ENCODE assay signal across 15 cellular contexts in the genomic region with DNA sequence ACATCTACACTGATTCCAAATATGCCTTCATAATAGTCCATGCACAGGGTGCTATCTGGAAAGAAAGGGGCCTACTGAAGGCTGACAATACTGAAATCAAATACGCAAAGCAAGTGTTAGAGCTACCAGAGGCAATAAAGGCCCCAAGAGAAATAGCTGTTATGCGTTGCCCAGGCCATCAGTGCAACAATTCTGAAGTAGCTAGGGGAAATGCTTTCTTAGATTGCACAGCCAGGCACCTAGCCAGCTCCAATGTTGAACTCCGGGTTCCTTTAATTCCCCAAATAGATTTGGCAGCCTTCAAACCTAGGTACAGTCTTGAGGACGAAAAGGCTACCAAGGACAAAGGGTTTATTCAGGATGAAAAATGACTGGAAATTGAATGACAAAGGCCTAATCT.
"Had no signal": no experiment of that assay in that cellular context is flagged by ENCODE, and none has a peak within 500 bp of the region (broad histone marks: within the 10 kb centered on the region; RNA-seq: fewer than 3 reads in every experiment).

No MANE protein-coding gene starts in this region.

- H3K4me3 Mint-ChIP-seq: activated CD8-positive, alpha-beta T cell treated with anti-CD3 and anti-CD28 coated beads, Interleukin-2, amount 10 ng/mL, durations not matched to agents 7 days and 5 days; activated naive CD4-positive, alpha-beta T cell treated with anti-CD3 and anti-CD28 coated beads, Interleukin-2, amount 50 U/mL, for 24 hours; activated naive CD8-positive, alpha-beta T cell treated with anti-CD3 and anti-CD28 coated beads, Interleukin-2, amount 10 ng/mL, durations not matched to agents 7 days and 5 days; activated T-cell treated with anti-CD3 and anti-CD28 coated beads, Interleukin-2, amount 50 U/mL, for 24 hours had no signal

- H3K4me2 ChIP-seq: KMS-11 had no signal

- H3K36me3 ChIP-seq: ascending aorta, cardiac muscle cell, WERI-Rb-1 had no signal

- H3K9ac ChIP-seq: KMS-11 had no signal

- H3K9me3 ChIP-seq: ascending aorta had no signal

- H3K27ac ChIP-seq: ascending aorta, cardiac muscle cell, KMS-11, WERI-Rb-1 had no signal

- H3K9me3 Mint-ChIP-seq: activated naive CD4-positive, alpha-beta T cell treated with anti-CD3 and anti-CD28 coated beads, Interleukin-2, amount 50 U/mL, for 24 hours; activated naive CD8-positive, alpha-beta T cell treated with anti-CD3 and anti-CD28 coated beads, Interleukin-2, amount 10 ng/mL, durations not matched to agents 7 days and 5 days; activated T-cell treated with anti-CD3 and anti-CD28 coated beads, Interleukin-2, amount 50 U/mL, for 24 hours; activated T-helper 2 cell treated with anti-CD3 and anti-CD28 coated beads, Interferon-gamma antibody, Interleukin-2, Interleukin-4, amounts not matched to agents 10 μg/mL and 5 μg/mL and 100 μg/mL, durations not matched to agents 14 hours and 24 hours and 36 hours had no signal

- H3K27ac Mint-ChIP-seq: activated CD8-positive, alpha-beta T cell treated with anti-CD3 and anti-CD28 coated beads, Interleukin-2, amount 10 ng/mL, durations not matched to agents 7 days and 5 days; activated naive CD4-positive, alpha-beta T cell treated with anti-CD3 and anti-CD28 coated beads, Interleukin-2, amount 50 U/mL, for 24 hours; activated naive CD8-positive, alpha-beta T cell treated with anti-CD3 and anti-CD28 coated beads, Interleukin-2, amount 10 ng/mL, durations not matched to agents 7 days and 5 days; activated T-cell treated with anti-CD3 and anti-CD28 coated beads, Interleukin-2, amount 50 U/mL, for 24 hours; activated T-helper 2 cell treated with anti-CD3 and anti-CD28 coated beads, Interferon-gamma antibody, Interleukin-2, Interleukin-4, amounts not matched to agents 10 μg/mL and 5 μg/mL and 100 μg/mL, durations not matched to agents 14 hours and 24 hours and 36 hours had no signal

- H3K36me3 Mint-ChIP-seq: activated naive CD4-positive, alpha-beta T cell treated with anti-CD3 and anti-CD28 coated beads, Interleukin-2, amount 50 U/mL, for 24 hours; activated naive CD8-positive, alpha-beta T cell treated with anti-CD3 and anti-CD28 coated beads, Interleukin-2, amount 10 ng/mL, durations not matched to agents 7 days and 5 days had no signal

- H3K27me3 ChIP-seq: ascending aorta, cardiac muscle cell had no signal

- H3K4me1 Mint-ChIP-seq: activated naive CD4-positive, alpha-beta T cell treated with anti-CD3 and anti-CD28 coated beads, Interleukin-2, amount 50 U/mL, for 24 hours; activated naive CD8-positive, alpha-beta T cell treated with anti-CD3 and anti-CD28 coated beads, Interleukin-2, amount 10 ng/mL, durations not matched to agents 7 days and 5 days had no signal

- H3K27me3 Mint-ChIP-seq: activated naive CD4-positive, alpha-beta T cell treated with anti-CD3 and anti-CD28 coated beads, Interleukin-2, amount 50 U/mL, for 24 hours; activated T-cell treated with anti-CD3 and anti-CD28 coated beads, Interleukin-2, amount 50 U/mL, for 24 hours had no signal

- DNase-seq: activated gamma-delta T cell, NCI-H1105, NCI-H1436, NCI-H1694, NCI-H226, SIG-M5 had no signal

- H3K4me3 ChIP-seq: ascending aorta, cardiac muscle cell had no signal
